In genomic region chr10:48555310-48556042, GRCh38 we compare ENCODE assay signal across 27 cellular contexts. TPM values are rescaled to one million over a fixed set of nuclear protein-coding genes. Genes with fewer than 3 reads are reported as not detected.
A peak's percentile ranks its signal among the peaks of the same experiment; 100 is the strongest.
DNase-seq lines count a peak whose midpoint lies in the region; ATAC-seq, FAIRE-seq and TF ChIP-seq lines count a peak whose summit lies in the region.
"Had no signal": no experiment of that assay in that cellular context is flagged by ENCODE, and none has a peak within 500 bp of the region (broad histone marks: within the 10 kb centered on the region; RNA-seq: fewer than 3 reads in every experiment).

No MANE protein-coding gene starts in this region.

- no peak overlapping the region for H3K4me3 Mint-ChIP-seq in HFFc6
- H3K4me3 Mint-ChIP-seq in nephron progenitor cell: no peak overlapping the region
- no peak overlapping the region for H3K4me3 Mint-ChIP-seq in T-cell
- H3K4me3 Mint-ChIP-seq: activated B cell treated with CpG ODN at 0.5 μM for 24 hours had no signal

- no peak for TF ChIP-seq EP300 in A549 (IDR thresholded peaks at IDR 0.05)

- H3K4me3 ChIP-seq in A549: no peak overlapping the region
- H3K4me3 ChIP-seq: GM12878, MG63, psoas muscle, skin epidermis had no signal

- peaks cover 17% of the 10 kb centered on the region for H3K36me3 Mint-ChIP-seq in HFFc6 (ENCODE audit: low read depth)
- H3K36me3 Mint-ChIP-seq in nephron progenitor cell (ENCODE audit: low read depth): no peaks in the 10 kb centered on the region
- no peaks in the 10 kb centered on the region for H3K36me3 Mint-ChIP-seq in T-cell

- no peak for FAIRE-seq in A549 (lab: Jason Lieb, UNC)
- FAIRE-seq: GM12878 had no signal

- POLR2A ChIA-PET in A549 (lab: Yijun Ruan, JAX): no interaction called here
- POLR2A ChIA-PET in T-cell (lab: Charles Lee): no interaction called here

- H3K27me3 Mint-ChIP-seq in HFFc6 (ENCODE audit: insufficient read depth): no peaks in the 10 kb centered on the region
- H3K27me3 Mint-ChIP-seq in nephron progenitor cell (ENCODE audit: low read depth, poor library complexity): peaks cover 6% of the 10 kb centered on the region
- peaks cover 2 to 7% of the 10 kb centered on the region in 2 donors for H3K27me3 Mint-ChIP-seq in T-cell
- H3K27me3 Mint-ChIP-seq: activated B cell treated with CpG ODN at 0.5 μM for 24 hours had no signal

- H3K4me2 ChIP-seq in A549: no peak overlapping the region

- 80% methylated on average over 9 of the region's 9 CpGs for WGBS in A549 (ENCODE audit: missing lambda C conversion rate)

- H3K4me1 Mint-ChIP-seq in HFFc6 (ENCODE audit: low read depth) (peaks cover 48% of the 10 kb centered on the region), nephron progenitor cell (peaks cover 25% of the 10 kb centered on the region), T-cell (no peaks in the 10 kb centered on the region)

- H3K27ac Mint-ChIP-seq in HFFc6 (peak overlapping the region; percentile 24), nephron progenitor cell (peak overlapping the region; percentile 62), T-cell (no peak overlapping the region)
- H3K27ac Mint-ChIP-seq: activated B cell treated with CpG ODN at 0.5 μM for 24 hours had no signal

- H3K9me3 Mint-ChIP-seq in HFFc6 (no peaks in the 10 kb centered on the region), nephron progenitor cell (no peaks in the 10 kb centered on the region), T-cell (no peaks in the 10 kb centered on the region)
- H3K9me3 Mint-ChIP-seq: activated B cell treated with CpG ODN at 0.5 μM for 24 hours had no signal

- ATAC-seq in A549 (peak; percentile 33 to 34; a peak in 1 of 6 replicates), T-cell (replicated peaks in 1 of 4) (no peak), esophagus mucosa (no peak)
- ATAC-seq: GM12878 had no signal

- no peaks in the 10 kb centered on the region for H3K4me1 ChIP-seq in A549
- H3K4me1 ChIP-seq: Caco-2, psoas muscle had no signal

- no peak for TF ChIP-seq POLR2A in A549 (IDR thresholded peaks at IDR 0.05; ENCODE audit: low read length)

- H3K27ac ChIP-seq in A549 (no peak overlapping the region), cingulate gyrus (ENCODE audit: low read depth, low read length) (peak overlapping the region; percentile 1)
- H3K27ac ChIP-seq: brain microvascular endothelial cell, neutrophil, psoas muscle had no signal

- DNase-seq in A549 (ENCODE audit: low read depth in 1 of 2, low spot score in 1 of 2) (no peak), HFFc6 (no peak), nephron progenitor cell (no peak), T-cell (no peak), NCI-H345 treated with DMSO at 0.1 percent for 48 hours (lab: John Stamatoyannopoulos, UW; ENCODE audit: unreplicated experiment) (no peak)
- DNase-seq in activated naive CD4-positive, alpha-beta T cell treated with Interleukin-2 at 50 U/mL for 16 hours: no peak
- DNase-seq: ACHN; activated B cell treated with CpG ODN at 0.5 μM for 24 hours; activated effector memory CD4-positive, alpha-beta T cell treated with anti-CD3 and anti-CD28 coated beads, Interleukin-2, amount 50 U/mL, for 16 hours; brain microvascular endothelial cell; Caco-2; cortex of kidney; DMS79 treated with DMSO at 0.1 percent for 48 hours; glutamatergic neuron; KBM-7; mammary epithelial cell; MG63; NCI-H1417 treated with DMSO at 0.1 percent for 48 hours; NCI-H2107; NCI-H446 treated with DMSO at 0.1 percent for 48 hours; OCI-M1; psoas muscle had no signal

- CTCF ChIA-PET in A549 (lab: Yijun Ruan, JAX): interaction anchor here (23.3 kb wide), 1 partner anchor 100 kb away, joined by 315 read pairs; no protein-coding TSS in a partner anchor
- CTCF ChIA-PET in T-cell (lab: Charles Lee): no interaction called here

- no peak for TF ChIP-seq CTCF in A549 (IDR thresholded peaks at IDR 0.05)
- no peak for TF ChIP-seq CTCF in HFFc6 (IDR thresholded peaks at IDR 0.05)
- TF ChIP-seq CTCF in nephron progenitor cell (IDR thresholded peaks at IDR 0.05): no peak

- no peaks in the 10 kb centered on the region for H3K9me3 ChIP-seq in A549
- H3K9me3 ChIP-seq: Caco-2, MG63, neutrophil, psoas muscle had no signal

- no peak for TF ChIP-seq RAD21 in A549 (conservative IDR thresholded peaks at IDR 0.05 in 1 of 2, IDR thresholded peaks at IDR 0.05 in 1 of 2)

TF ChIP-seq in A549, 52 proteins besides CTCF, POLR2A, EP300 and RAD21:
- TF ChIP-seq NPAS2 (CRISPR knock-in tag; IDR thresholded peaks at IDR 0.05; ENCODE audit: borderline replicate concordance): no peak
- no peak for TF ChIP-seq GATA3 (IDR thresholded peaks at IDR 0.05; ENCODE audit: borderline replicate concordance)
- TF ChIP-seq BCL3 (IDR thresholded peaks at IDR 0.05): no peak

RNA-seq across cellular contexts. Expression of gene ARHGAP22, which starts 49.4 kb away (rescaled TPM):
- polyA plus RNA-seq in A549 (2011; rRNA removed): 1.7 and 1.9 TPM in 2 replicates
- polyA plus RNA-seq in A549 (2012; cell fraction: cytosol; rRNA removed): 3.0 and 4.2 TPM in 2 replicates
- polyA plus RNA-seq in A549 (2012; cell fraction: nucleus; rRNA removed): 9.0 and 12.8 TPM in 2 replicates
- polyA plus RNA-seq in A549 (2017; fragmentation: RNase III; extraction: RNeasy Plus Mini Kit Qiagen cat#74134 plus additional on column Dnase treatment): 3.0 to 3.7 TPM (median 3.2 TPM) in 3 replicates
- polyA minus RNA-seq in A549 (2011; rRNA and poly(A)+ RNA removed): 2.7 and 3.8 TPM in 2 replicates
- 100 to 1,000 TPM in 1 of 6 experiments, 10 to 100 TPM in 5; 74.3 to 117 (median 95.7) TPM for total RNA-seq in HFFc6 (2021; fragmentation: NEBNext Ultra II Directional; extraction: Animal tissue kit (Norgen Biotek cat#: 25700))
- 1 to 10 TPM in 1 of 5 donors, under 1 TPM in 4; 0.33 to 2.2 (median 0.60) TPM for total RNA-seq in T-cell
- total RNA-seq in esophagus mucosa: 1.6 TPM

Comparison
In these comparisons a context has a peak if more than half of its experiments do, and no peak if none do; other contexts are left out.
1. ATAC-seq: peak in A549 (2 of 2); none in T-cell (0 of 4) and esophagus mucosa (single experiment).
2. H3K27ac Mint-ChIP-seq: peak in HFFc6 (single experiment) and nephron progenitor cell (single experiment); none in T-cell (0 of 2).
3. RNA of gene ARHGAP22, which starts 49.4 kb away (total RNA-seq): 74.3 to 117 TPM in HFFc6; 1.6 TPM in esophagus mucosa (single experiment) and 0.33 to 2.2 TPM in T-cell; every median in the first group is over 10 times any median in the second.